Comparison of ENCODE assay signal across 28 cellular contexts in the genomic region with DNA sequence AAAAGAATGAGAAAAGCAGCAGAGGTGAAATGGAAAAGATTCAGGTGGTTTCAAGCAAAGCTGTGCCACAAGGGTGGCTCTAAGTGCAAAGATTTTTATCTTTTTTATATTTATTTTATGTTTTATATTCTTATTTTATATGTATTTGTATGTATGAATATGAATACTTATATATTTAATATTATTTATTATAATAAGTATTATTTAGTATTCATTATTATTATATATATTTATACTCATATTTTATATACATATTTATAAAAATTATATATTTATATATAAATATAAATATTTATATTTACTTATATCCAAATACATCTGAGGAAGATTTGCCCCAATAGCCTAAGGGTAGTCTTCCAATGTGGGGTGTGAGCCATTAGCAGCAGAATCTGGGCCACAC.
"Had no signal": no experiment of that assay in that cellular context is flagged by ENCODE, and none has a peak within 500 bp of the region (broad histone marks: within the 10 kb centered on the region; RNA-seq: fewer than 3 reads in every experiment).

No MANE protein-coding gene starts in this region.

- H3K9me3 Mint-ChIP-seq: mesothelial cell of epicardium, nephron progenitor cell, neural progenitor cell had no signal

- H3K27ac Mint-ChIP-seq: mesothelial cell of epicardium; naive B cell; natural killer cell; nephron progenitor cell; neural progenitor cell; progenitor cell of endocrine pancreas; stimulated activated naive B cell treated with anti-CD40 and anti-IgM and Interleukin-4, amounts not matched to agents 10 μg/mL and 1 μg/mL and 100 μg/mL, for 72 hours had no signal

- ATAC-seq: left colon; natural killer cell; right lobe of liver; stimulated activated naive B cell treated with anti-CD40 and anti-IgM and Interleukin-4, amounts not matched to agents 10 μg/mL and 1 μg/mL and 100 μg/mL, for 72 hours; stimulated activated naive CD8-positive, alpha-beta T cell treated with anti-CD3 and anti-CD28 coated beads, Interleukin-15, Interleukin-2, amounts not matched to agents 100 U/mL and 50 U/mL, for 24 hours had no signal

- H3K27me3 Mint-ChIP-seq: naive B cell; progenitor cell of endocrine pancreas; stimulated activated naive B cell treated with anti-CD40 and anti-IgM and Interleukin-4, amounts not matched to agents 10 μg/mL and 1 μg/mL and 100 μg/mL, for 72 hours had no signal

- H3K4me1 Mint-ChIP-seq: mesothelial cell of epicardium; naive B cell; natural killer cell; nephron progenitor cell; neural progenitor cell; stimulated activated naive B cell treated with anti-CD40 and anti-IgM and Interleukin-4, amounts not matched to agents 10 μg/mL and 1 μg/mL and 100 μg/mL, for 72 hours had no signal

- DNase-seq: hippocampal formation; left colon; left ventricle myocardium inferior; mesendoderm; naive B cell; natural killer cell; nephron progenitor cell; occipital lobe; right lobe of liver; stimulated activated CD4-positive, alpha-beta T cell treated with anti-CD3 and anti-CD28 coated beads, Interleukin-12 subunit alpha, Interleukin-12 subunit beta, amount 100 ng/mL, for 4 hours; stimulated activated CD4-positive, alpha-beta T cell treated with anti-CD3 and anti-CD28 coated beads, Interleukin-15, amount 100 ng/mL, for 24 hours; stimulated activated CD4-positive, alpha-beta T cell treated with anti-CD3 and anti-CD28 coated beads, Interleukin-2, amount 100 ng/mL, for 24 hours; stimulated activated CD4-positive, alpha-beta T cell treated with anti-CD3 and anti-CD28 coated beads, Interleukin-4, amount 100 ng/mL, for 1 hour; stimulated activated naive B cell treated with anti-CD40 and anti-IgM and Interleukin-4, amounts not matched to agents 10 μg/mL and 1 μg/mL and 100 μg/mL, for 72 hours; stimulated activated naive CD8-positive, alpha-beta T cell treated with anti-CD3 and anti-CD28 coated beads, Interleukin-15, Interleukin-2, amounts not matched to agents 100 U/mL and 50 U/mL, for 24 hours; stomach; testis; thyroid gland; transverse colon; upper lobe of left lung had no signal

- FAIRE-seq: keratinocyte had no signal

- H3K4me3 Mint-ChIP-seq: mesothelial cell of epicardium; naive B cell; natural killer cell; nephron progenitor cell; neural progenitor cell; stimulated activated naive B cell treated with anti-CD40 and anti-IgM and Interleukin-4, amounts not matched to agents 10 μg/mL and 1 μg/mL and 100 μg/mL, for 72 hours had no signal

- H3K9me3 ChIP-seq: left ventricle myocardium inferior, neutrophil, right atrium auricular region, right lobe of liver, testis, thyroid gland, transverse colon, upper lobe of left lung, vagina had no signal

- H3K4me1 ChIP-seq: left ventricle myocardium inferior, neural progenitor cell, right atrium auricular region, right lobe of liver, stomach, testis, thyroid gland, transverse colon, upper lobe of left lung, vagina had no signal

- H3K36me3 ChIP-seq: left ventricle myocardium inferior, neural progenitor cell, neutrophil, right atrium auricular region, right lobe of liver, stomach, thyroid gland, transverse colon, upper lobe of left lung, vagina had no signal

- H3K9ac ChIP-seq: neural progenitor cell had no signal

- H3K4me3 ChIP-seq: left ventricle myocardium inferior, lung, neural progenitor cell, right atrium auricular region, right lobe of liver, stomach, testis, thyroid gland, transverse colon, upper lobe of left lung, vagina had no signal

- H3K36me3 Mint-ChIP-seq: mesothelial cell of epicardium; naive B cell; natural killer cell; neural progenitor cell; stimulated activated naive B cell treated with anti-CD40 and anti-IgM and Interleukin-4, amounts not matched to agents 10 μg/mL and 1 μg/mL and 100 μg/mL, for 72 hours had no signal

- H3K4me2 ChIP-seq: neural progenitor cell had no signal

- H2AFZ ChIP-seq: neural progenitor cell had no signal

- H3K27ac ChIP-seq: left ventricle myocardium inferior, neural progenitor cell, neutrophil, right atrium auricular region, right lobe of liver, stomach, testis, thyroid gland, transverse colon, upper lobe of left lung, vagina had no signal

- H3K27me3 ChIP-seq: neural progenitor cell, neutrophil, right atrium auricular region, right lobe of liver, stomach, testis, thyroid gland, transverse colon, upper lobe of left lung, vagina had no signal
